Comparison of ENCODE assay signal across 19 cellular contexts in the genomic region with DNA sequence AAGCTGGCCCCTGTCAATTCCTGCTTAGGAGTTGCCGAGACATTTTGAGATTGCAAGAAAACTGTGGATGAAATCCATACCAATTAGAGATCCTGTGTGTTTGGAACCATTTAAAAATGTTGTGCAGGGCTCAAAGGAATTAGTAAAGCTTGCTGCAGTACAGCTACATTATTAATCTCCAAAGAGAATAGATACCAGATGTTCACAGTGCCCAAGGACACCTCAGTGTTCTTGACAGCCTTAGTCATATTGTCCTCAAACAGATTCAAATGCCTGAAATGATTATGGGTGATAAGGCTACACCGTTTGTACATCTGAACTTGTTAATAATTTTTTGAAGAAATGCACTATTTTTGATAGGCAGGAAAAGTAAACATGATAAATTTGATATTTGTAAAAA.
DNase-seq lines count a peak whose midpoint lies in the region; ATAC-seq and TF ChIP-seq lines count a peak whose summit lies in the region.
"Had no signal": no experiment of that assay in that cellular context is flagged by ENCODE, and none has a peak within 500 bp of the region (broad histone marks: within the 10 kb centered on the region; RNA-seq: fewer than 3 reads in every experiment).

No MANE protein-coding gene starts in this region.

- no peak overlapping the region for H3K27ac Mint-ChIP-seq in stimulated activated naive CD8-positive, alpha-beta T cell treated with anti-CD3 and anti-CD28 coated beads, Interleukin-15, amount 100 ng/mL, for 72 hours
- H3K27ac Mint-ChIP-seq: CD4-positive, alpha-beta memory T cell had no signal

- no peak overlapping the region for H3K4me3 Mint-ChIP-seq in stimulated activated naive CD8-positive, alpha-beta T cell treated with anti-CD3 and anti-CD28 coated beads, Interleukin-15, amount 100 ng/mL, for 72 hours
- H3K4me3 Mint-ChIP-seq: CD4-positive, alpha-beta memory T cell had no signal

- H3K27me3 Mint-ChIP-seq in stimulated activated naive CD8-positive, alpha-beta T cell treated with anti-CD3 and anti-CD28 coated beads, Interleukin-15, amount 100 ng/mL, for 72 hours: peaks cover 9% of the 10 kb centered on the region

- no peak for ATAC-seq in stimulated activated naive CD8-positive, alpha-beta T cell treated with anti-CD3 and anti-CD28 coated beads, Interleukin-15, amount 100 ng/mL, for 72 hours
- ATAC-seq: A549 had no signal

- H3K4me3 ChIP-seq in fibroblast of the aortic adventitia (ENCODE audit: low read depth, low read length): no peak overlapping the region
- H3K4me3 ChIP-seq: A549 had no signal

- DNase-seq in AG09319 (ENCODE audit: extremely low read depth, low read depth) (peak; percentile 25), ELR (ENCODE audit: low read depth) (peak; percentile 23), RPMI7951 (ENCODE audit: low read depth) (peak; percentile 77), fibroblast of the aortic adventitia (ENCODE audit: low read depth) (peak; percentile 28), nucleus accumbens (lab: John Stamatoyannopoulos, UW) (no peak), middle frontal gyrus (ENCODE audit: extremely low spot score, low spot score) (no peak), DMS153 (lab: John Stamatoyannopoulos, UW) (no peak)
- DNase-seq in stimulated activated naive CD8-positive, alpha-beta T cell treated with anti-CD3 and anti-CD28 coated beads, Interleukin-15, amount 100 ng/mL, for 72 hours: no peak
- DNase-seq: BE2C; CD4-positive, alpha-beta memory T cell; DMS79 treated with DMSO at 0.1 percent for 48 hours; GF-D8; GOT3; KG1; NCI-H1436 treated with DMSO at 0.1 percent for 48 hours; NCI-H2081; NCI-H526; SW 1271 had no signal

- TF ChIP-seq CTCF in AG09319 (IDR thresholded peaks at IDR 0.05; ENCODE audit: low read depth, low read length) (no peak), fibroblast of the aortic adventitia (IDR thresholded peaks at IDR 0.05; ENCODE audit: insufficient read depth, low read length) (no peak)

- H3K4me1 Mint-ChIP-seq in stimulated activated naive CD8-positive, alpha-beta T cell treated with anti-CD3 and anti-CD28 coated beads, Interleukin-15, amount 100 ng/mL, for 72 hours: no peaks in the 10 kb centered on the region
- H3K4me1 Mint-ChIP-seq: CD4-positive, alpha-beta memory T cell had no signal

- H3K9me3 Mint-ChIP-seq in stimulated activated naive CD8-positive, alpha-beta T cell treated with anti-CD3 and anti-CD28 coated beads, Interleukin-15, amount 100 ng/mL, for 72 hours: no peaks in the 10 kb centered on the region

Comparison
In these comparisons a context has a peak if more than half of its experiments do, and no peak if none do; other contexts are left out.
1. DNase-seq: peak in AG09319 (single experiment), ELR (single experiment), RPMI7951 (single experiment) and fibroblast of the aortic adventitia (single experiment); none in nucleus accumbens (0 of 56), middle frontal gyrus (single experiment), DMS153 (single experiment) and stimulated activated naive CD8-positive, alpha-beta T cell treated with anti-CD3 and anti-CD28 coated beads, Interleukin-15, amount 100 ng/mL, for 72 hours (0 of 2).